In genomic region chr14:74649673-74650072, GRCh38 we compare ENCODE assay signal across 2 cellular contexts.
TF ChIP-seq lines count a peak whose summit lies in the region.

No MANE protein-coding gene starts in this region.

TF ChIP-seq in liver, 16 proteins besides CTCF, POLR2A, EP300 and RAD21:
- TF ChIP-seq NR2F2 (IDR thresholded peaks at IDR 0.05) (peak; percentile 78), SP1 (IDR thresholded peaks at IDR 0.05) (no peak), FOXA2 (IDR thresholded peaks at IDR 0.05) (no peak)
TF ChIP-seq in liver: peak in this region for 1.

TF ChIP-seq in HepG2, 621 proteins besides CTCF, POLR2A, EP300 and RAD21:
- no peak for TF ChIP-seq ATF4 (CRISPR knock-in tag; IDR thresholded peaks at IDR 0.05)
TF ChIP-seq in HepG2: peak in this region for 0.
